ENCODE assay signal across 13 cellular contexts in the genomic region with DNA sequence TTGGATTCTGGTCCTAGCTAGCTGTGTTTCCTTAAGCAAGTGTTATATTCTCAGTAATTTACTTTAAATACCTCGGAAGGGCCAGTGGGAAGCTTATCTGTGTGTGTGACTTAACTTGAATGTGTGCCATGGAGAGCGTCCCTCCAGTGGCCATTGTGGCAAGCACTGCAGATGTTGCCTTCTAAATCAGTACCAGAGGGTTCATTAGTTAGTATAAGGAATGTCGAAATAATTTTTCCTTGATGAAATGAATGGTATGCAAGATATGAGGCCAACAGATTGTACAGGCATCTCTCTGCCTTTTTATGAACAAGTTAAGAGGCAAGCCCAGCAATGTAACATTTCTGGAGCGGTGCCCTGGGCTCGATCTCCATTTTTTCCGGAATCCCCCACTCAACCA. TPM values are rescaled to one million over a fixed set of nuclear protein-coding genes. Genes with fewer than 3 reads are reported as not detected.
A peak's percentile ranks its signal among the peaks of the same experiment; 100 is the strongest.
DNase-seq lines count a peak whose midpoint lies in the region; ATAC-seq and TF ChIP-seq lines count a peak whose summit lies in the region.
"Had no signal": no experiment of that assay in that cellular context is flagged by ENCODE, and none has a peak within 500 bp of the region (broad histone marks: within the 10 kb centered on the region; RNA-seq: fewer than 3 reads in every experiment).

No MANE protein-coding gene starts in this region.

- H3K4me1 ChIP-seq in uterus = no peaks in the 10 kb centered on the region
- H3K4me1 ChIP-seq: colonic mucosa had no signal

- no peak overlapping the region for H3K27ac ChIP-seq in uterus
- H3K27ac ChIP-seq: colonic mucosa had no signal

- peak; percentile 52 for TF ChIP-seq CTCF in fibroblast of the aortic adventitia (IDR thresholded peaks at IDR 0.05; ENCODE audit: insufficient read depth, low read length)
- no peak for TF ChIP-seq CTCF in uterus (IDR thresholded peaks at IDR 0.05)

- no peaks in the 10 kb centered on the region for H3K9me3 ChIP-seq in uterus
- H3K9me3 ChIP-seq: colonic mucosa had no signal

- ATAC-seq in SK-N-SH treated with all-trans-retinoic acid at 6 μM for 48 hours (peak; percentile 84), HG03565 (IDR thresholded peaks at IDR 0.05; ENCODE audit: unreplicated experiment) (no peak)

- H3K36me3 ChIP-seq in uterus = no peaks in the 10 kb centered on the region
- H3K36me3 ChIP-seq: colonic mucosa had no signal

- H3K4me3 ChIP-seq in fibroblast of the aortic adventitia (ENCODE audit: low read depth, low read length) (no peak overlapping the region), uterus (no peak overlapping the region)
- H3K4me3 ChIP-seq: colonic mucosa had no signal

- intact Hi-C loops in uterus (cut with DNase I; ENCODE audit: low total_unique reads) = no loop called here

- peak; percentile 89 for DNase-seq in EH (ENCODE audit: low read depth)
- DNase-seq in fibroblast of the aortic adventitia (ENCODE audit: low read depth) = peak; percentile 96
- DNase-seq in non-pigmented ciliary epithelial cell (ENCODE audit: low read depth) = peak; percentile 51
- no peak for DNase-seq in activated naive CD4-positive, alpha-beta T cell treated with Interleukin-2 at 50 U/mL for 16 hours
- no peak for DNase-seq in NCI-H345 (lab: John Stamatoyannopoulos, UW)
- DNase-seq in uterus = no peak
- DNase-seq: activated CD8-positive, alpha-beta memory T cell treated with anti-CD3 and anti-CD28 coated beads, Interleukin-2, amount 50 U/mL, for 4 hours; colonic mucosa; DMS53; GOT3; T-helper 9 cell had no signal

- H3K27me3 ChIP-seq in uterus = no peaks in the 10 kb centered on the region
- H3K27me3 ChIP-seq: colonic mucosa had no signal

- TF ChIP-seq POLR2A in uterus (IDR thresholded peaks at IDR 0.05) = no peak

TF ChIP-seq in SK-N-SH treated with all-trans-retinoic acid at 6 μM for 48 hours, 23 proteins besides CTCF, POLR2A, EP300 and RAD21:
- no peak for TF ChIP-seq ARNTL (CRISPR knock-in tag; IDR thresholded peaks at IDR 0.05; ENCODE audit: borderline replicate concordance, low read depth)
- TF ChIP-seq, protein P1, sequence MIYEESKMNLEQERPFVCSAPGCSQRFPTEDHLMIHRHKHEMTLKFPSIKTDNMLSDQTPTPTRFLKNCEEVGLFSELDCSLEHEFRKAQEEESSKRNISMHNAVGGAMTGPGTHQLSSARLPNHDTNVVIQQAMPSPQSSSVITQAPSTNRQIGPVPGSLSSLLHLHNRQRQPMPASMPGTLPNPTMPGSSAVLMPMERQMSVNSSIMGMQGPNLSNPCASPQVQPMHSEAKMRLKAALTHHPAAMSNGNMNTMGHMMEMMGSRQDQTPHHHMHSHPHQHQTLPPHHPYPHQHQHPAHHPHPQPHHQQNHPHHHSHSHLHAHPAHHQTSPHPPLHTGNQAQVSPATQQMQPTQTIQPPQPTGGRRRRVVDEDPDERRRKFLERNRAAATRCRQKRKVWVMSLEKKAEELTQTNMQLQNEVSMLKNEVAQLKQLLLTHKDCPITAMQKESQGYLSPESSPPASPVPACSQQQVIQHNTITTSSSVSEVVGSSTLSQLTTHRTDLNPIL (CRISPR knock-in tag; IDR thresholded peaks at IDR 0.05; ENCODE audit: low read depth) = no peak
- peak; percentile 29; the same call in 1 of the 2 replicates for TF ChIP-seq ISL1 (CRISPR knock-in tag; IDR thresholded peaks at IDR 0.05)

RNA-seq across cellular contexts. Expression of a gene that starts 52.0 kb away (rescaled TPM):
- 1.6 and 5.5 TPM in 2 replicates for total RNA-seq in fibroblast of the aortic adventitia (ENCODE audit: low replicate concordance)
- 1 to 10 TPM in 3 of 4 donors, under 1 TPM in 1; 0.88 to 8.8 (median 5.4) TPM for total RNA-seq in uterus

RNA-seq across cellular contexts. Expression of a gene that starts 52.5 kb away (rescaled TPM):
- total RNA-seq in fibroblast of the aortic adventitia (ENCODE audit: low replicate concordance) (151 and 210 TPM in 2 replicates), uterus (100 to 1,000 TPM in 3 of 4 donors, 10 to 100 TPM in 1; 77.1 to 255 (median 197) TPM)

Comparison
In these comparisons a context has a peak if more than half of its experiments do, and no peak if none do; other contexts are left out.
1. DNase-seq: peak in EH (single experiment), fibroblast of the aortic adventitia (single experiment) and non-pigmented ciliary epithelial cell (single experiment); none in activated naive CD4-positive, alpha-beta T cell treated with Interleukin-2 at 50 U/mL for 16 hours (single experiment), NCI-H345 (single experiment) and uterus (0 of 2).